2 cellular contexts compared by ENCODE assay signal in the genomic region with DNA sequence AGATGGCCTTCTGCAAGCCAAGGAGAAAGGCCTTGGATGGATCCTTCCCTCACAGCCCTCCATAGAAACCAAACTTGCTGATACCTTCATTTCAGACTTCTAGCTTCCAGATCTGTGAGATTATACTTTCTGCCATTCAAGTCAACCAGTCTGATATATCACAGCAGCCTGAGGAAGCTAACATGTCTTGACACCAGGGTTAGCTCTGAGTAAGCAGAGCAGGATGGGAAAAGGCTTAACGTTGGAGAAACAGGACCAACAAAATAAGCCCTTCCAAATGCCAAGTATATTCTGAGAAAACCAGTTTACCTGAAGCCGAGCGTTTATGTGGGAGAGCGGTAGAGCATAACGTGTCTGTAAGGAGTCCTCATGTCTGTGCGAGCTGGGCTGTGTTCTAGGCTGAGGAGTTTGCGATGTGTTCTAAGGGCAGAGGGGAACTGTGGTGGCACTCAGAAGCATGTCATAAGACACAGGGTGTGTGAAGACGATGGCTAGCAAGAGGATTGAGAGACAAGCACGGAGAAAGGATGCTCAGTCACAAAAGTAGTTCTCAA.
TF ChIP-seq lines count a peak whose summit lies in the region.

No MANE protein-coding gene starts in this region.

TF ChIP-seq in GM12891, 5 proteins besides CTCF, POLR2A, EP300 and RAD21:
- no peak for TF ChIP-seq TAF1 (IDR thresholded peaks at IDR 0.05; ENCODE audit: low read depth, low read length)

TF ChIP-seq in K562, 482 proteins besides CTCF, POLR2A, EP300 and RAD21 (continued from another document):
- TF ChIP-seq HIVEP1 (CRISPR knock-in tag; IDR thresholded peaks at IDR 0.05) (0 out of 2 replicates have a peak, but pooled peaks have one; percentile 35), ZNF124 (CRISPR knock-in tag; IDR thresholded peaks at IDR 0.05) (no peak), JUND (IDR thresholded peaks at IDR 0.05; ENCODE audit: borderline replicate concordance, low read depth, low read length) (no peak), JUND (tag; IDR thresholded peaks at IDR 0.05; ENCODE audit: borderline replicate concordance, low read depth, low read length) (0 out of 3 replicates have a peak, but pooled peaks have one; percentile 22), ELF2 (CRISPR knock-in tag; IDR thresholded peaks at IDR 0.05) (no peak), NR4A1 (CRISPR knock-in tag; IDR thresholded peaks at IDR 0.05) (no peak), NR4A1 (tag; IDR thresholded peaks at IDR 0.05) (peak; percentile 4; the same call in 1 of the 2 replicates), PTRF (tag; IDR thresholded peaks at IDR 0.05) (peak; percentile 44; the same call in 1 of the 2 replicates), DMBX1 (CRISPR knock-in tag; IDR thresholded peaks at IDR 0.05; ENCODE audit: borderline replicate concordance) (peak; percentile 29; the same call in 1 of the 2 replicates), HDAC8 (tag; IDR thresholded peaks at IDR 0.05) (0 out of 2 replicates have a peak, but pooled peaks have one; percentile 47), ZNF263 (CRISPR knock-in tag; IDR thresholded peaks at IDR 0.05; ENCODE audit: borderline replicate concordance) (no peak), CTBP1 (IDR thresholded peaks at IDR 0.05; ENCODE audit: borderline replicate concordance) (no peak), PYGO2 (tag; IDR thresholded peaks at IDR 0.05) (0 out of 2 replicates have a peak, but pooled peaks have one; percentile 24), SPI1 (IDR thresholded peaks at IDR 0.05; ENCODE audit: borderline replicate concordance, low read depth, low read length) (no peak), FOXK1 (CRISPR knock-in tag; IDR thresholded peaks at IDR 0.05; ENCODE audit: borderline replicate concordance) (no peak), ZNF584 (CRISPR knock-in tag; IDR thresholded peaks at IDR 0.05; ENCODE audit: low read depth) (0 out of 2 replicates have a peak, but pooled peaks have one; percentile 31), ZNF644 (tag; IDR thresholded peaks at IDR 0.05; ENCODE audit: low read depth) (0 out of 2 replicates have a peak, but pooled peaks have one; percentile 65), C11orf30 (IDR thresholded peaks at IDR 0.05; ENCODE audit: low read depth) (0 out of 2 replicates have a peak, but pooled peaks have one; percentile 6), U2AF1 (optimal IDR thresholded peaks at IDR 0.05; ENCODE audit: low read depth, low read length) (no peak), ZNF766 (CRISPR knock-in tag; conservative IDR thresholded peaks at IDR 0.05) (0 out of 2 replicates have a peak, but pooled peaks have one; percentile 31)
- TF ChIP-seq, protein P1, sequence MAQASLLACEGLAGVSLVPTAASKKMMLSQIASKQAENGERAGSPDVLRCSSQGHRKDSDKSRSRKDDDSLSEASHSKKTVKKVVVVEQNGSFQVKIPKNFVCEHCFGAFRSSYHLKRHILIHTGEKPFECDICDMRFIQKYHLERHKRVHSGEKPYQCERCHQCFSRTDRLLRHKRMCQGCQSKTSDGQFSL (CRISPR knock-in tag; IDR thresholded peaks at IDR 0.05) = no peak
- TF ChIP-seq, protein P1 (tag; IDR thresholded peaks at IDR 0.05) = peak in 1 of 2 experiments; percentile 79; a peak in 1 of 4 replicates
- TF ChIP-seq, protein P2, sequence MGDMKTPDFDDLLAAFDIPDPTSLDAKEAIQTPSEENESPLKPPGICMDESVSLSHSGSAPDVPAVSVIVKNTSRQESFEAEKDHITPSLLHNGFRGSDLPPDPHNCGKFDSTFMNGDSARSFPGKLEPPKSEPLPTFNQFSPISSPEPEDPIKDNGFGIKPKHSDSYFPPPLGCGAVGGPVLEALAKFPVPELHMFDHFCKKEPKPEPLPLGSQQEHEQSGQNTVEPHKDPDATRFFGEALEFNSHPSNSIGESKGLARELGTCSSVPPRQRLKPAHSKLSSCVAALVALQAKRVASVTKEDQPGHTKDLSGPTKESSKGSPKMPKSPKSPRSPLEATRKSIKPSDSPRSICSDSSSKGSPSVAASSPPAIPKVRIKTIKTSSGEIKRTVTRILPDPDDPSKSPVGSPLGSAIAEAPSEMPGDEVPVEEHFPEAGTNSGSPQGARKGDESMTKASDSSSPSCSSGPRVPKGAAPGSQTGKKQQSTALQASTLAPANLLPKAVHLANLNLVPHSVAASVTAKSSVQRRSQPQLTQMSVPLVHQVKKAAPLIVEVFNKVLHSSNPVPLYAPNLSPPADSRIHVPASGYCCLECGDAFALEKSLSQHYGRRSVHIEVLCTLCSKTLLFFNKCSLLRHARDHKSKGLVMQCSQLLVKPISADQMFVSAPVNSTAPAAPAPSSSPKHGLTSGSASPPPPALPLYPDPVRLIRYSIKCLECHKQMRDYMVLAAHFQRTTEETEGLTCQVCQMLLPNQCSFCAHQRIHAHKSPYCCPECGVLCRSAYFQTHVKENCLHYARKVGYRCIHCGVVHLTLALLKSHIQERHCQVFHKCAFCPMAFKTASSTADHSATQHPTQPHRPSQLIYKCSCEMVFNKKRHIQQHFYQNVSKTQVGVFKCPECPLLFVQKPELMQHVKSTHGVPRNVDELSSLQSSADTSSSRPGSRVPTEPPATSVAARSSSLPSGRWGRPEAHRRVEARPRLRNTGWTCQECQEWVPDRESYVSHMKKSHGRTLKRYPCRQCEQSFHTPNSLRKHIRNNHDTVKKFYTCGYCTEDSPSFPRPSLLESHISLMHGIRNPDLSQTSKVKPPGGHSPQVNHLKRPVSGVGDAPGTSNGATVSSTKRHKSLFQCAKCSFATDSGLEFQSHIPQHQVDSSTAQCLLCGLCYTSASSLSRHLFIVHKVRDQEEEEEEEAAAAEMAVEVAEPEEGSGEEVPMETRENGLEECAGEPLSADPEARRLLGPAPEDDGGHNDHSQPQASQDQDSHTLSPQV (IDR thresholded peaks at IDR 0.05) = peak; percentile 35
- TF ChIP-seq, protein P3, sequence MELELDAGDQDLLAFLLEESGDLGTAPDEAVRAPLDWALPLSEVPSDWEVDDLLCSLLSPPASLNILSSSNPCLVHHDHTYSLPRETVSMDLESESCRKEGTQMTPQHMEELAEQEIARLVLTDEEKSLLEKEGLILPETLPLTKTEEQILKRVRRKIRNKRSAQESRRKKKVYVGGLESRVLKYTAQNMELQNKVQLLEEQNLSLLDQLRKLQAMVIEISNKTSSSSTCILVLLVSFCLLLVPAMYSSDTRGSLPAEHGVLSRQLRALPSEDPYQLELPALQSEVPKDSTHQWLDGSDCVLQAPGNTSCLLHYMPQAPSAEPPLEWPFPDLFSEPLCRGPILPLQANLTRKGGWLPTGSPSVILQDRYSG (tag; conservative IDR thresholded peaks at IDR 0.05; ENCODE audit: low read depth) = 0 out of 2 replicates have a peak, but pooled peaks have one; percentile 16
